Comparison of ENCODE assay signal across 1 cellular context in genomic region chr6:156776841-156777576, GRCh38.
TF ChIP-seq lines count a peak whose summit lies in the region.

TSS of gene ARID1B (plus strand) at chr6:156777378. CDS start at chr6:156777681, 303 bp downstream.

TF ChIP-seq in HepG2, 621 proteins besides CTCF, POLR2A, EP300 and RAD21 (continued from another document and continues in another):
- TF ChIP-seq ZNF317 (CRISPR knock-in tag; IDR thresholded peaks at IDR 0.05) (no peak; the same call in 1 of the 2 replicates), CREB3 (CRISPR knock-in tag; IDR thresholded peaks at IDR 0.05) (0 out of 2 replicates have a peak, but pooled peaks have one; percentile 29), ZNF770 (CRISPR knock-in tag; IDR thresholded peaks at IDR 0.05) (no peak), ZSCAN9 (CRISPR knock-in tag; IDR thresholded peaks at IDR 0.05; ENCODE audit: borderline replicate concordance) (no peak; the same call in none of the 2 replicates), CHD4 (IDR thresholded peaks at IDR 0.05; ENCODE audit: borderline replicate concordance, low read length) (no peak), ZBTB46 (CRISPR knock-in tag; IDR thresholded peaks at IDR 0.05; ENCODE audit: borderline replicate concordance) (no peak), RORA (CRISPR knock-in tag; IDR thresholded peaks at IDR 0.05) (no peak), ZNF350 (CRISPR knock-in tag; IDR thresholded peaks at IDR 0.05; ENCODE audit: borderline replicate concordance, low read depth) (no peak), NFKB2 (CRISPR knock-in tag; IDR thresholded peaks at IDR 0.05; ENCODE audit: borderline replicate concordance) (peak; percentile 77), GATA4 (IDR thresholded peaks at IDR 0.05; ENCODE audit: borderline replicate concordance, low read depth) (0 out of 2 replicates have a peak, but pooled peaks have one; percentile 26), ATF5 (CRISPR knock-in tag; IDR thresholded peaks at IDR 0.05; ENCODE audit: low read depth) (0 out of 2 replicates have a peak, but pooled peaks have one; percentile 23), RBM39 (IDR thresholded peaks at IDR 0.05; ENCODE audit: low read depth, low read length, poor library complexity, severe bottlenecking) (peak; percentile 82), ZBED4 (CRISPR knock-in tag; IDR thresholded peaks at IDR 0.05; ENCODE audit: borderline replicate concordance) (peak; percentile 83), ZNF512B (CRISPR knock-in tag; IDR thresholded peaks at IDR 0.05; ENCODE audit: borderline replicate concordance) (no peak), NFAT5 (CRISPR knock-in tag; IDR thresholded peaks at IDR 0.05) (peak; percentile 54; the same call in 1 of the 2 replicates), KLF9 (CRISPR knock-in tag; IDR thresholded peaks at IDR 0.05; ENCODE audit: low read depth) (no peak), ZFP36L1 (CRISPR knock-in tag; IDR thresholded peaks at IDR 0.05) (no peak), ZFP41 (CRISPR knock-in tag; IDR thresholded peaks at IDR 0.05; ENCODE audit: borderline replicate concordance) (no peak), ZNF513 (CRISPR knock-in tag; conservative IDR thresholded peaks at IDR 0.05) (no peak), ZNF773 (CRISPR knock-in tag; IDR thresholded peaks at IDR 0.05; ENCODE audit: borderline replicate concordance) (0 out of 2 replicates have a peak, but pooled peaks have one; percentile 27), MXI1 (IDR thresholded peaks at IDR 0.05; ENCODE audit: borderline replicate concordance, low read depth, low read length) (peak; percentile 47; the same call in 1 of the 3 replicates), ZFYVE20 (CRISPR knock-in tag; IDR thresholded peaks at IDR 0.05; ENCODE audit: borderline replicate concordance, low read depth) (no peak), ZNF609 (CRISPR knock-in tag; IDR thresholded peaks at IDR 0.05; ENCODE audit: borderline replicate concordance) (peak; percentile 45; the same call in 1 of the 2 replicates), SALL2 (CRISPR knock-in tag; IDR thresholded peaks at IDR 0.05) (peak; percentile 26; the same call in 1 of the 2 replicates), SALL1 (CRISPR knock-in tag; IDR thresholded peaks at IDR 0.05) (peak; percentile 67), FOXK1 (CRISPR knock-in tag; IDR thresholded peaks at IDR 0.05; ENCODE audit: borderline replicate concordance, low read depth) (peak; percentile 40; the same call in 1 of the 2 replicates)
